In genomic region chrX:137353404-137353803, GRCh38 we compare ENCODE assay signal across 17 cellular contexts.
A peak's percentile ranks its signal among the peaks of the same experiment; 100 is the strongest.
DNase-seq lines count a peak whose midpoint lies in the region; ATAC-seq, FAIRE-seq and TF ChIP-seq lines count a peak whose summit lies in the region.
"Had no signal": no experiment of that assay in that cellular context is flagged by ENCODE, and none has a peak within 500 bp of the region (broad histone marks: within the 10 kb centered on the region; RNA-seq: fewer than 3 reads in every experiment).

No MANE protein-coding gene starts in this region.

- in situ Hi-C loops in KBM-7 (cut with MboI; ENCODE audit: low pct_unique_long_range_greater_than_20kb, low sequenced_read_pairs), result no loop called here

- DNase-seq in GM12891 (ENCODE audit: insufficient read length, low spot score), result no peak
- no peak for DNase-seq in KBM-7
- DNase-seq in RWPE1 (ENCODE audit: low spot score), result no peak
- no peak for DNase-seq in H7
- DNase-seq in SIG-M5 (lab: John Stamatoyannopoulos, UW), result no peak
- DNase-seq: Caco-2; CD8-positive, alpha-beta T cell; DND-41; GDM1; Karpas-422 had no signal

- H3K4me3 ChIP-seq in H7 (ENCODE audit: insufficient read depth, low read depth, low read length), result no peak overlapping the region

- ATAC-seq in GM19351 (IDR thresholded peaks at IDR 0.05; ENCODE audit: unreplicated experiment) (peak; percentile 58), HG02884 (IDR thresholded peaks at IDR 0.05; ENCODE audit: unreplicated experiment) (peak; percentile 69), HG03565 (IDR thresholded peaks at IDR 0.05; ENCODE audit: unreplicated experiment) (peak; percentile 75)
- ATAC-seq: CD8-positive, alpha-beta T cell had no signal

- TF ChIP-seq CTCF in RWPE1 (conservative IDR thresholded peaks at IDR 0.05; ENCODE audit: low read depth), result no peak

- POLR2A ChIA-PET in RWPE1 (lab: Yijun Ruan, JAX; ENCODE audit: low non-redundant PET), result no interaction called here

- no peak for TF ChIP-seq POLR2A in GM12891 (IDR thresholded peaks at IDR 0.05; ENCODE audit: low read depth, low read length)

- FAIRE-seq in GM12891 (lab: Jason Lieb, UNC), result no peak
- FAIRE-seq: GM18507, H1 had no signal

- H3K27ac ChIP-seq in RWPE1, result no peak overlapping the region
- H3K27ac ChIP-seq: 22Rv1, HL-60 had no signal

- no peaks in the 10 kb centered on the region; the same call in 1 of the 2 replicates for H3K27me3 ChIP-seq in H7 (ENCODE audit: control insufficient read depth, insufficient read depth, low read length)

- no peaks in the 10 kb centered on the region for H3K36me3 ChIP-seq in H7 (replicated peaks; ENCODE audit: control insufficient read depth, insufficient read depth, low read length)

- CTCF ChIA-PET in RWPE1 (lab: Yijun Ruan, JAX), result no interaction called here

TF ChIP-seq in GM12891, 5 proteins besides CTCF, POLR2A, EP300 and RAD21:
- TF ChIP-seq PAX5 (IDR thresholded peaks at IDR 0.05; ENCODE audit: insufficient read depth, low read length, severe bottlenecking), result no peak
- TF ChIP-seq POU2F2 (IDR thresholded peaks at IDR 0.05; ENCODE audit: low read depth, low read length), result no peak
- TF ChIP-seq SPI1 (IDR thresholded peaks at IDR 0.05; ENCODE audit: low read depth, low read length), result peak; percentile 69
- TF ChIP-seq TAF1 (IDR thresholded peaks at IDR 0.05; ENCODE audit: low read depth, low read length), result no peak
- no peak for TF ChIP-seq POLR2AphosphoS5 (IDR thresholded peaks at IDR 0.05; ENCODE audit: low read depth, low read length)
TF ChIP-seq in GM12891: peak in this region for 1.
